Comparison of ENCODE assay signal across 8 cellular contexts in the genomic region with DNA sequence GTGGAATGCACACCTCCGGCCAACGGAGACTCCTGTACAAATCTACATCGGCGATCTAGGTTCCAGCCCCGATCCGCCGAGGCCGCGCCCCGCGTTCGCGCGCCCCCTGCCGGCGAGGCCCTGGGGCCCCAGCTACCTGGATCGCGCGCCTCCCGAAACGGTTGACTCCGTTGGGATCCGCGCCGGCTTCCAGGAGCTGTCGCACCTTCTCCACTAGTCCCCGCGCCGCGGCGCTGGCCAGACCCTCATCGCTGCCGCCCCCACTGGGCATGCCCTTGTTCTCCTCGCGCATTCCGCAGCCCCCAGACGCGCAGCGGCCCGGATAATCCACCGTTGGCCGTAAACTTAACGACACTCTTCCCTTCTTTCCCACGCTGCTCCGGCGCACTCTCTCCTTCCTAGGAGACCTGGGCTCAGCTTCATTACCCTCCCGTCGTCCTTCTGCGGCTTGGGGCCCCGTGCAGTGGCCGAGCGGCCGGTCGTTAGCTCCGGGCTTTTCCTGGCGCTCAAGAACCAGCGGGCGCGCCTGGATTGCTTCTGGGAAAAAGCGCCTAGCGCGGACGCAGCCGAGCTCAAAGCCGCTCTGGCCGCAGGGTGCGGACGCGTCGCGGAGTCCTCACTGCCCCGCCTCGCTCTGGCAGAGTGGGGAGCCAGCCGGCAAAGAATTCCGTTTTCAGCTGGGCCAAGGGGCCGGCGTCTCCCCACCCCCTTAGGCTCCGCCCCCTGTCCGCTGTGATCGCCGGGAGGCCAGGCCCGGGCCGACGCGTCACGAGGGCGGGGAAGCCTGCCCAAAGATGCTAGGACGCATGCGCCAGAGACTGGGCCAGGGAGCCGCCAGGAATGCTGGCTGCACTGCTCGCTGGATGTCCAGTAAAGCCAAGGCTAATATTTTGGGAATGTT.
DNase-seq lines count a peak whose midpoint lies in the region; ATAC-seq and TF ChIP-seq lines count a peak whose summit lies in the region.

A gene with protein sequence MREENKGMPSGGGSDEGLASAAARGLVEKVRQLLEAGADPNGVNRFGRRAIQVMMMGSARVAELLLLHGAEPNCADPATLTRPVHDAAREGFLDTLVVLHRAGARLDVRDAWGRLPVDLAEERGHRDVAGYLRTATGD (minus strand): TSS at position 644 of the 901 bp plus-strand sequence. CDS start 352 bp downstream, at position 292.

- ATAC-seq in GM19035 (IDR thresholded peaks at IDR 0.05; ENCODE audit: unreplicated experiment) (peak; percentile 93), HG03196 (IDR thresholded peaks at IDR 0.05; ENCODE audit: unreplicated experiment) (peak; percentile 96)
- ATAC-seq in stimulated activated naive B cell treated with anti-CD40 and anti-IgM and Interleukin-4, amounts not matched to agents 10 μg/mL and 1 μg/mL and 100 μg/mL, for 72 hours (replicated peaks) = peak; percentile 95 to 96

- H3K9me3 Mint-ChIP-seq in stimulated activated naive B cell treated with anti-CD40 and anti-IgM and Interleukin-4, amounts not matched to agents 10 μg/mL and 1 μg/mL and 100 μg/mL, for 72 hours = no peaks in the 10 kb centered on the region

- DNase-seq in AG20443 (ENCODE audit: low spot score) (peak; percentile 100), NCI-H524 treated with DMSO at 0.1 percent for 48 hours (lab: John Stamatoyannopoulos, UW) (peak; percentile 83), epithelial cell of esophagus (ENCODE audit: low read depth) (peak; percentile 96), middle frontal gyrus (ENCODE audit: extremely low spot score, low spot score) (peak; percentile 70)
- peak; percentile 91 for DNase-seq in activated CD8-positive, alpha-beta memory T cell treated with anti-CD3 and anti-CD28 coated beads, Interleukin-2, amount 50 U/mL, for 48 hours
- DNase-seq in stimulated activated naive B cell treated with anti-CD40 and anti-IgM and Interleukin-4, amounts not matched to agents 10 μg/mL and 1 μg/mL and 100 μg/mL, for 72 hours = peak; percentile 80

- peaks cover 28 to 37% of the 10 kb centered on the region in 2 donors for H3K27me3 Mint-ChIP-seq in stimulated activated naive B cell treated with anti-CD40 and anti-IgM and Interleukin-4, amounts not matched to agents 10 μg/mL and 1 μg/mL and 100 μg/mL, for 72 hours

- peaks cover 7 to 13% of the 10 kb centered on the region in 2 donors for H3K36me3 Mint-ChIP-seq in stimulated activated naive B cell treated with anti-CD40 and anti-IgM and Interleukin-4, amounts not matched to agents 10 μg/mL and 1 μg/mL and 100 μg/mL, for 72 hours

- peak within 1 kb of the TSS; percentile 92 for H3K4me3 ChIP-seq in epithelial cell of esophagus (ENCODE audit: low read length)

- peak within 1 kb of the TSS; percentile 81 for H3K27ac Mint-ChIP-seq in stimulated activated naive B cell treated with anti-CD40 and anti-IgM and Interleukin-4, amounts not matched to agents 10 μg/mL and 1 μg/mL and 100 μg/mL, for 72 hours

- peaks cover 20 to 48% of the 10 kb centered on the region in 2 donors for H3K4me1 Mint-ChIP-seq in stimulated activated naive B cell treated with anti-CD40 and anti-IgM and Interleukin-4, amounts not matched to agents 10 μg/mL and 1 μg/mL and 100 μg/mL, for 72 hours

- peak within 1 kb of the TSS; percentile 92 to 96 for H3K4me3 Mint-ChIP-seq in stimulated activated naive B cell treated with anti-CD40 and anti-IgM and Interleukin-4, amounts not matched to agents 10 μg/mL and 1 μg/mL and 100 μg/mL, for 72 hours

- peak; percentile 47 for TF ChIP-seq CTCF in epithelial cell of esophagus (IDR thresholded peaks at IDR 0.05; ENCODE audit: insufficient read depth, low read depth, low read length, missing control alignments)

Comparison
In these comparisons a context has a peak if more than half of its experiments do, and no peak if none do; other contexts are left out.
1. Peak in every context shown above with its lines: DNase-seq, ATAC-seq and H3K4me3 ChIP-seq.